10 cellular contexts compared by ENCODE assay signal in genomic region chr20:51412991-51413471, GRCh38.
DNase-seq lines count a peak whose midpoint lies in the region; ATAC-seq, FAIRE-seq and TF ChIP-seq lines count a peak whose summit lies in the region.
"Had no signal": no experiment of that assay in that cellular context is flagged by ENCODE, and none has a peak within 500 bp of the region (broad histone marks: within the 10 kb centered on the region; RNA-seq: fewer than 3 reads in every experiment).

No MANE protein-coding gene starts in this region.

- H3K27me3 ChIP-seq in effector memory CD4-positive, alpha-beta T cell (replicated peaks; ENCODE audit: control insufficient read depth, insufficient read depth, low read length, poor library complexity, severe bottlenecking), result no peaks in the 10 kb centered on the region
- H3K27me3 ChIP-seq in pancreas (no peaks in the 10 kb centered on the region), uterus (no peaks in the 10 kb centered on the region)

- H3K4me3 ChIP-seq in effector memory CD4-positive, alpha-beta T cell (ENCODE audit: insufficient read depth, low read depth, low read length, poor library complexity, severe bottlenecking), result no peak overlapping the region
- H3K4me3 ChIP-seq in pancreas, result no peak overlapping the region
- no peak overlapping the region for H3K4me3 ChIP-seq in uterus

- peaks cover 9% of the 10 kb centered on the region for H3K36me3 ChIP-seq in effector memory CD4-positive, alpha-beta T cell (ENCODE audit: control insufficient read depth, insufficient read depth, low read length)
- H3K36me3 ChIP-seq in pancreas (peaks cover 0 to 2% (median 0%) of the 10 kb centered on the region in 3 donors), uterus (no peaks in the 10 kb centered on the region)

- no peak for TF ChIP-seq CTCF in pancreas (IDR thresholded peaks at IDR 0.05)
- no peak for TF ChIP-seq CTCF in uterus (IDR thresholded peaks at IDR 0.05)

- no peaks in the 10 kb centered on the region for H3K9me3 ChIP-seq in effector memory CD4-positive, alpha-beta T cell (ENCODE audit: control insufficient read depth, low read length)
- H3K9me3 ChIP-seq in pancreas, result no peaks in the 10 kb centered on the region
- H3K9me3 ChIP-seq in uterus, result no peaks in the 10 kb centered on the region

- H3K27ac ChIP-seq in effector memory CD4-positive, alpha-beta T cell (ENCODE audit: insufficient read depth, low read length, poor library complexity, severe bottlenecking), result peak overlapping the region; percentile 36
- no peak overlapping the region for H3K27ac ChIP-seq in pancreas
- H3K27ac ChIP-seq in uterus, result no peak overlapping the region

- no peak for FAIRE-seq in pancreas (lab: Jason Lieb, UNC)

- intact Hi-C loops in pancreas (cut with DNase I) (no loop called here), uterus (cut with DNase I; ENCODE audit: low total_unique reads) (no loop called here)

- ATAC-seq in pancreas, result peak in 3 of 4 donors; percentile 42 to 70 (median 60)
- ATAC-seq in GM19395 (IDR thresholded peaks at IDR 0.05; ENCODE audit: unreplicated experiment), result no peak
- ATAC-seq in HG03280 (IDR thresholded peaks at IDR 0.05; ENCODE audit: unreplicated experiment), result no peak

- DNase-seq in DMS 273 (lab: John Stamatoyannopoulos, UW; ENCODE audit: unreplicated experiment) (peak; percentile 91), NCI-H446 (lab: John Stamatoyannopoulos, UW) (peak; percentile 21 to 79), pancreas (no peak), uterus (no peak), NCI-H146 treated with DMSO at 0.1 percent for 48 hours (lab: John Stamatoyannopoulos, UW; ENCODE audit: unreplicated experiment) (no peak)
- no peak for DNase-seq in effector memory CD4-positive, alpha-beta T cell
- DNase-seq: amniotic stem cell, GDM1 had no signal

- 40 to 49% methylated on average over 7 to 10 of the region's 10 CpGs for WGBS in pancreas, 2 donors

- peaks cover 48% of the 10 kb centered on the region for H3K4me1 ChIP-seq in effector memory CD4-positive, alpha-beta T cell (ENCODE audit: control insufficient read depth, insufficient read depth, low read length, poor library complexity, severe bottlenecking)
- H3K4me1 ChIP-seq in pancreas (no peaks in the 10 kb centered on the region), uterus (peaks cover 3 to 5% of the 10 kb centered on the region in 2 donors)

- no peak for TF ChIP-seq POLR2A in uterus (IDR thresholded peaks at IDR 0.05)

Comparison
In these comparisons a context has a peak if more than half of its experiments do, and no peak if none do; other contexts are left out.
1. DNase-seq: peak in DMS 273 (single experiment) and NCI-H446 (2 of 2); none in effector memory CD4-positive, alpha-beta T cell (0 of 3), pancreas (0 of 6), uterus (0 of 2) and NCI-H146 treated with DMSO at 0.1 percent for 48 hours (single experiment).
2. ATAC-seq: peak in pancreas (3 of 4); none in GM19395 (single experiment) and HG03280 (single experiment).